ENCODE assay signal across 1 cellular context in genomic region chr17:42684033-42684625, GRCh38.
TF ChIP-seq lines count a peak whose summit lies in the region.

No MANE protein-coding gene starts in this region.

TF ChIP-seq in GM12878, 131 proteins besides CTCF, POLR2A, EP300 and RAD21:
- no peak for TF ChIP-seq HSF1 (IDR thresholded peaks at IDR 0.05; ENCODE audit: low read depth, low read length)
